Comparison of ENCODE assay signal across 10 cellular contexts in genomic region chr14:73236752-73237218, GRCh38. TPM values are rescaled to one million over a fixed set of nuclear protein-coding genes. Genes with fewer than 3 reads are reported as not detected.
DNase-seq lines count a peak whose midpoint lies in the region; ATAC-seq, FAIRE-seq and TF ChIP-seq lines count a peak whose summit lies in the region.
"Had no signal": no experiment of that assay in that cellular context is flagged by ENCODE, and none has a peak within 500 bp of the region (broad histone marks: within the 10 kb centered on the region; RNA-seq: fewer than 3 reads in every experiment).

No MANE protein-coding gene starts in this region.

- no peaks in the 10 kb centered on the region for H4K20me1 ChIP-seq in HepG2 (ENCODE audit: insufficient read depth, low read length)

- H3K9ac ChIP-seq in HUES64 (ENCODE audit: low read depth, low read length) (peak overlapping the region; percentile 7; the same call in 1 of the 2 replicates), HepG2 (ENCODE audit: insufficient read depth, low read depth, low read length) (no peak overlapping the region)

- CTCF ChIA-PET in CD4-positive, alpha-beta memory T cell (lab: Charles Lee; ENCODE audit: partially characterized antibody): no interaction called here
- CTCF ChIA-PET in HepG2 (lab: Yijun Ruan, JAX; ENCODE audit: low intra/inter-chr PET ratio, low total read pairs): no interaction called here

- H2AFZ ChIP-seq in HepG2 (ENCODE audit: low read length): no peak overlapping the region

- intact Hi-C loops in CD4-positive, alpha-beta memory T cell (cut with micrococcal nuclease): no loop called here
- intact Hi-C loops in dorsolateral prefrontal cortex (cut with DNase I) (no loop called here), HepG2 (cut with micrococcal nuclease; ENCODE audit: unreplicated experiment) (loop anchor here (10.0 kb wide), 1 partner anchor 48 kb away; no protein-coding TSS in a partner anchor)

- H3K4me1 ChIP-seq in CD4-positive, alpha-beta memory T cell (ENCODE audit: insufficient read depth, low read length): peaks cover 15% of the 10 kb centered on the region
- peaks cover 57% of the 10 kb centered on the region for H3K4me1 ChIP-seq in HUES64 (ENCODE audit: insufficient read depth, low read length)
- peaks cover 42% of the 10 kb centered on the region for H3K4me1 ChIP-seq in HepG2 (ENCODE audit: insufficient read depth, low read length)

- no peak overlapping the region for H3K4me3 ChIP-seq in CD4-positive, alpha-beta memory T cell (ENCODE audit: low read length in 2 of 2)
- H3K4me3 ChIP-seq in HUES64 (ENCODE audit: low read length): peak overlapping the region; percentile 52
- H3K4me3 ChIP-seq in dorsolateral prefrontal cortex: peak overlapping the region in 34 of 59 donors; percentile 53 to 73 (median 66)
- no peak overlapping the region for H3K4me3 ChIP-seq in HepG2 (replicated peaks in 1 of 3; ENCODE audit: insufficient read depth in 1 of 3, low read depth in 2 of 3, low read length in 3 of 3)

- H3K4me1 Mint-ChIP-seq in CD4-positive, alpha-beta memory T cell: peaks cover 8 to 25% (median 16%) of the 10 kb centered on the region in 4 donors
- peaks cover 51% of the 10 kb centered on the region for H3K4me1 Mint-ChIP-seq in nephron progenitor cell

- H3K36me3 Mint-ChIP-seq in CD4-positive, alpha-beta memory T cell: no peaks in the 10 kb centered on the region
- no peaks in the 10 kb centered on the region for H3K36me3 Mint-ChIP-seq in nephron progenitor cell (ENCODE audit: low read depth)

- TF ChIP-seq EP300 in HepG2 (IDR thresholded peaks at IDR 0.05; ENCODE audit: low read depth in 2 of 2, low read length in 2 of 2): no peak
- TF ChIP-seq EP300 in HepG2 (CRISPR knock-in tag; IDR thresholded peaks at IDR 0.05; ENCODE audit: borderline replicate concordance): no peak

- H3K79me2 ChIP-seq in HepG2 (ENCODE audit: insufficient read depth, low read length): no peaks in the 10 kb centered on the region

- peaks cover 16% of the 10 kb centered on the region for H3K27me3 ChIP-seq in CD4-positive, alpha-beta memory T cell (ENCODE audit: insufficient read depth, low read length)
- H3K27me3 ChIP-seq in HUES64 (ENCODE audit: insufficient read depth, low read length) (peaks cover 65% of the 10 kb centered on the region), dorsolateral prefrontal cortex (peaks cover 0 to 48% (median 18%) of the 10 kb centered on the region in 45 donors), HepG2 (ENCODE audit: control insufficient read depth in 1 of 2, insufficient read depth in 2 of 2, low read length in 2 of 2) (peaks cover 17 to 82% of the 10 kb centered on the region in 2 experiments)

- in situ Hi-C loops in HepG2 (cut with HindIII; ENCODE audit: extremely low pct_ligation_motif_present, low pct_unique_long_range_greater_than_20kb): no loop called here

- POLR2A ChIA-PET in CD4-positive, alpha-beta memory T cell (lab: Charles Lee; ENCODE audit: partially characterized antibody): interaction anchor here (1.1 kb wide), 1 partner anchor 8 kb away, joined by 4 read pairs; no protein-coding TSS in a partner anchor
- POLR2A ChIA-PET in HepG2 (lab: Yijun Ruan, JAX): no interaction called here

- no peak overlapping the region for H3K27ac Mint-ChIP-seq in CD4-positive, alpha-beta memory T cell
- H3K27ac Mint-ChIP-seq in nephron progenitor cell: no peak overlapping the region

- no TSS peak for BruUV-seq in HepG2 (replicated peaks; lab: Mats Ljungman, UMichigan)

- TF ChIP-seq RAD21 in HepG2 (CRISPR knock-in tag; IDR thresholded peaks at IDR 0.05): no peak

- 23% methylated on average over 6 of the region's 7 CpGs for WGBS in HUES64
- 54% methylated on average over 7 of the region's 7 CpGs for WGBS in HepG2 (ENCODE audit: low lambda C conversion rate)

- ATAC-seq in HepG2 (no peak), HG02623 (IDR thresholded peaks at IDR 0.05; ENCODE audit: unreplicated experiment) (no peak)

- FAIRE-seq in HepG2 (lab: Jason Lieb, UNC): no peak

- H3K36me3 ChIP-seq in CD4-positive, alpha-beta memory T cell (ENCODE audit: insufficient read depth, low read length): no peaks in the 10 kb centered on the region
- H3K36me3 ChIP-seq in HUES64 (ENCODE audit: insufficient read depth, low read length) (no peaks in the 10 kb centered on the region), HepG2 (replicated peaks in 1 of 2; ENCODE audit: control insufficient read depth in 1 of 2, insufficient read depth in 2 of 2, low read length in 2 of 2) (no peaks in the 10 kb centered on the region)
- H3K36me3 ChIP-seq: right lobe of liver had no signal

- DNase-seq in CD4-positive, alpha-beta memory T cell: no peak
- no peak for DNase-seq in dorsolateral prefrontal cortex
- DNase-seq in nephron progenitor cell: no peak
- DNase-seq in NCI-H1436 treated with DMSO at 0.1 percent for 48 hours (lab: John Stamatoyannopoulos, UW): no peak
- no peak for DNase-seq in HepG2 (ENCODE audit: low spot score)
- no peak for DNase-seq in DMS79 (lab: John Stamatoyannopoulos, UW)
- DNase-seq: NCI-H1092 treated with DMSO at 0.1 percent for 48 hours had no signal

- no peak overlapping the region for H3K4me2 ChIP-seq in HepG2 (ENCODE audit: low read depth, low read length)

- no peak for TF ChIP-seq POLR2A in HepG2 (IDR thresholded peaks at IDR 0.05; ENCODE audit: insufficient read depth in 1 of 2, low read depth in 2 of 2, low read length in 2 of 2)

- no peak overlapping the region for H3K27ac ChIP-seq in CD4-positive, alpha-beta memory T cell (ENCODE audit: low read depth, low read length)
- H3K27ac ChIP-seq in HUES64 (ENCODE audit: low read depth, low read length) (no peak overlapping the region; the same call in 1 of the 2 replicates), dorsolateral prefrontal cortex (peak overlapping the region in 3 of 59 donors; percentile 79 to 82 (median 80)), HepG2 (ENCODE audit: extremely low read length, insufficient read depth, low read length) (no peak overlapping the region)
- H3K27ac ChIP-seq: right lobe of liver had no signal

- H3K4me3 Mint-ChIP-seq in CD4-positive, alpha-beta memory T cell: peak overlapping the region; percentile 32 to 82 (median 70)
- peak overlapping the region; percentile 80 for H3K4me3 Mint-ChIP-seq in nephron progenitor cell

- peaks cover 43 to 50% of the 10 kb centered on the region in 2 donors for H3K27me3 Mint-ChIP-seq in CD4-positive, alpha-beta memory T cell
- peaks cover 90% of the 10 kb centered on the region for H3K27me3 Mint-ChIP-seq in nephron progenitor cell (ENCODE audit: low read depth, poor library complexity)

- H3K9me3 Mint-ChIP-seq in CD4-positive, alpha-beta memory T cell: peaks cover 0 to 2% (median 0%) of the 10 kb centered on the region in 8 donors
- no peaks in the 10 kb centered on the region for H3K9me3 Mint-ChIP-seq in nephron progenitor cell

- no peaks in the 10 kb centered on the region for H3K9me3 ChIP-seq in CD4-positive, alpha-beta memory T cell (ENCODE audit: control insufficient read depth in 1 of 2, low read length in 2 of 2)
- no peaks in the 10 kb centered on the region for H3K9me3 ChIP-seq in HUES64 (ENCODE audit: insufficient read depth, low read depth, low read length)
- no peaks in the 10 kb centered on the region for H3K9me3 ChIP-seq in HepG2 (ENCODE audit: low read length)
- H3K9me3 ChIP-seq: right lobe of liver had no signal

- TF ChIP-seq CTCF in dorsolateral prefrontal cortex (IDR thresholded peaks at IDR 0.05 in 54 of 56, conservative IDR thresholded peaks at IDR 0.05 in 2 of 56; ENCODE audit: low read depth in 1 of 56, partially characterized antibody in 56 of 56): no peak
- no peak for TF ChIP-seq CTCF in nephron progenitor cell (IDR thresholded peaks at IDR 0.05)
- no peak for TF ChIP-seq CTCF in HepG2 (CRISPR knock-in tag; IDR thresholded peaks at IDR 0.05)

TF ChIP-seq in HepG2, 621 proteins besides CTCF, POLR2A, EP300 and RAD21:
- TF ChIP-seq ATF4 (CRISPR knock-in tag; IDR thresholded peaks at IDR 0.05): no peak
- no peak for TF ChIP-seq HOXD1 (CRISPR knock-in tag; IDR thresholded peaks at IDR 0.05)
TF ChIP-seq in HepG2: peak in this region for 0.

RNA-seq across cellular contexts. Expression of gene PAPLN, which starts 0.5 kb away (rescaled TPM):
- under 1 TPM; 0.11 to 0.17 TPM for total RNA-seq in CD4-positive, alpha-beta memory T cell
- polyA plus RNA-seq in CD4-positive, alpha-beta memory T cell: under 1 TPM; 0.32 to 0.50 TPM
- polyA plus RNA-seq in HUES64 (2013, experiment 1 of 2): 6.8 TPM
- polyA plus RNA-seq in HUES64 (2013, experiment 2 of 2): 5.1 TPM
- 10 to 100 TPM in 118 of 120 experiments, 1 to 10 TPM in 2; 4.4 to 80.4 (median 28.9) TPM for total RNA-seq in dorsolateral prefrontal cortex
- total RNA-seq in HepG2 (2016; rRNA removed; fragmentation: Illumina TruSeq; extraction: Trizol): not detected in 2 replicates
- not detected in 2 replicates for total RNA-seq in HepG2 (2016; cell fraction: cytosol; rRNA removed; fragmentation: Illumina TruSeq; extraction: Trizol; ENCODE audit: low read depth)
- total RNA-seq in HepG2 (2016; cell fraction: insoluble cytoplasmic fraction; rRNA removed; fragmentation: Illumina TruSeq; extraction: Trizol): not detected in 2 replicates
- total RNA-seq in HepG2 (2016; cell fraction: membrane; rRNA removed; fragmentation: Illumina TruSeq; extraction: Trizol): not detected in 2 replicates
- not detected in 2 replicates for total RNA-seq in HepG2 (2016; cell fraction: nucleus; rRNA removed; fragmentation: Illumina TruSeq; extraction: Trizol)
- polyA plus RNA-seq in HepG2 (2011; rRNA removed): not detected in 2 replicates
- 0.01 TPM in 1 of 2 replicates, not detected in the other for polyA plus RNA-seq in HepG2 (2011; cell fraction: cytosol; rRNA removed)
- 0.05 TPM in 1 of 2 replicates, not detected in the other for polyA plus RNA-seq in HepG2 (2011; cell fraction: nucleus; rRNA removed)
- polyA plus RNA-seq in HepG2 (2012): 0.07 and 0.28 TPM in 2 replicates
- polyA plus RNA-seq in HepG2 (2016; cell fraction: cytosol; fragmentation: Illumina TruSeq; extraction: Trizol; ENCODE audit: low read depth): not detected in 2 replicates
- polyA plus RNA-seq in HepG2 (2016; cell fraction: insoluble cytoplasmic fraction; fragmentation: Illumina TruSeq; extraction: Trizol; ENCODE audit: low read depth): not detected in 2 replicates
- not detected in 2 replicates for polyA plus RNA-seq in HepG2 (2016; cell fraction: membrane; fragmentation: Illumina TruSeq; extraction: Trizol; ENCODE audit: low read depth)
- polyA plus RNA-seq in HepG2 (2016; cell fraction: nucleus; fragmentation: Illumina TruSeq; extraction: Trizol; ENCODE audit: insufficient read depth, low read depth): not detected in 2 replicates
- 4.1 TPM in 1 of 2 replicates, not detected in the other for polyA minus RNA-seq in HepG2 (2011; rRNA and poly(A)+ RNA removed; ENCODE audit: low replicate concordance)
- polyA minus RNA-seq in HepG2 (2011; cell fraction: cytosol; rRNA and poly(A)+ RNA removed): not detected in 2 replicates
- not detected in 2 replicates for polyA minus RNA-seq in HepG2 (2011; cell fraction: nucleus; rRNA and poly(A)+ RNA removed)

Comparison
In these comparisons a context has a peak if more than half of its experiments do, and no peak if none do; other contexts are left out.
1. H3K4me3 ChIP-seq: peak in HUES64 (single experiment) and dorsolateral prefrontal cortex (34 of 59); none in CD4-positive, alpha-beta memory T cell (0 of 2) and HepG2 (0 of 3).
2. RNA of gene PAPLN, which starts 0.5 kb away (total RNA-seq): 4.4 to 80.4 TPM in dorsolateral prefrontal cortex; 0.11 to 0.17 TPM in CD4-positive, alpha-beta memory T cell and not detected in HepG2; every median in the first group is over 4 times any median in the second.